ENCODE assay signal across 13 cellular contexts in genomic region chr11:127919206-127920000, GRCh38.
DNase-seq lines count a peak whose midpoint lies in the region; TF ChIP-seq lines count a peak whose summit lies in the region.
"Had no signal": no experiment of that assay in that cellular context is flagged by ENCODE, and none has a peak within 500 bp of the region (broad histone marks: within the 10 kb centered on the region; RNA-seq: fewer than 3 reads in every experiment).

No MANE protein-coding gene starts in this region.

- POLR2A ChIA-PET in A673 (lab: Charles Lee; ENCODE audit: low non-redundant PET) = no interaction called here

- no peak for TF ChIP-seq CTCF in AG09309 (IDR thresholded peaks at IDR 0.05; ENCODE audit: control insufficient read depth, insufficient read depth, low read depth, low read length, missing control alignments)
- no peak for TF ChIP-seq CTCF in dorsolateral prefrontal cortex (IDR thresholded peaks at IDR 0.05 in 54 of 56, conservative IDR thresholded peaks at IDR 0.05 in 2 of 56; ENCODE audit: low read depth in 1 of 56, partially characterized antibody in 56 of 56)
- no peak for TF ChIP-seq CTCF in A673 (conservative IDR thresholded peaks at IDR 0.05; ENCODE audit: low read depth, low read length)

- no peak overlapping the region for H3K4me3 Mint-ChIP-seq in activated naive CD8-positive, alpha-beta T cell treated with anti-CD3 and anti-CD28 coated beads for 36 hours

- intact Hi-C loops in dorsolateral prefrontal cortex (cut with DNase I) (no loop called here), A673 (cut with micrococcal nuclease; ENCODE audit: unreplicated experiment) (no loop called here)

- no TSS peak for BruUV-seq in A673 (replicated peaks; lab: Mats Ljungman, UMichigan)

- H3K27me3 Mint-ChIP-seq in activated naive CD8-positive, alpha-beta T cell treated with anti-CD3 and anti-CD28 coated beads for 36 hours = peaks cover 37% of the 10 kb centered on the region

- no peaks in the 10 kb centered on the region for H3K4me1 ChIP-seq in A673 (ENCODE audit: insufficient read depth, low read length, poor library complexity, severe bottlenecking)
- H3K4me1 ChIP-seq: esophagus squamous epithelium, left lung had no signal

- CTCF ChIA-PET in A673 (lab: Charles Lee) = no interaction called here

- H3K4me3 ChIP-seq in AG09309 (ENCODE audit: control insufficient read depth, low read depth, low read length) (no peak overlapping the region), dorsolateral prefrontal cortex (no peak overlapping the region), A673 (ENCODE audit: low read depth, low read length, poor library complexity, severe bottlenecking) (no peak overlapping the region)
- H3K4me3 ChIP-seq: esophagus squamous epithelium, left lung had no signal

- H3K9me3 ChIP-seq in A673 (ENCODE audit: low read depth, low read length, poor library complexity, severe bottlenecking) = peaks cover 6% of the 10 kb centered on the region

- peaks cover 4% of the 10 kb centered on the region for H3K36me3 Mint-ChIP-seq in activated naive CD8-positive, alpha-beta T cell treated with anti-CD3 and anti-CD28 coated beads for 36 hours

- peaks cover 0 to 8% (median 0%) of the 10 kb centered on the region in 45 donors for H3K27me3 ChIP-seq in dorsolateral prefrontal cortex
- H3K27me3 ChIP-seq in A673 (replicated peaks; ENCODE audit: insufficient read depth, low read depth, low read length, poor library complexity) = peaks cover 6% of the 10 kb centered on the region
- H3K27me3 ChIP-seq: esophagus squamous epithelium, left lung had no signal

- peak; percentile 46 for DNase-seq in AG09309 (ENCODE audit: low read depth)
- DNase-seq in GM03348 (ENCODE audit: low spot score) = peak; percentile 54
- DNase-seq in activated naive CD8-positive, alpha-beta T cell treated with anti-CD3 and anti-CD28 coated beads for 36 hours = no peak
- peak; percentile 94 for DNase-seq in foreskin melanocyte
- DNase-seq in dorsolateral prefrontal cortex = no peak
- no peak for DNase-seq in SW480 (ENCODE audit: low spot score)
- no peak for DNase-seq in NOMO-1 (lab: John Stamatoyannopoulos, UW; ENCODE audit: unreplicated experiment in 2 of 2)
- no peak for DNase-seq in A673 (ENCODE audit: low spot score)
- DNase-seq: DMS79 treated with DMSO at 0.1 percent for 48 hours, esophagus squamous epithelium, left lung, NCI-H1105, NCI-H774 had no signal

- peaks cover 21% of the 10 kb centered on the region for H3K9me3 Mint-ChIP-seq in activated naive CD8-positive, alpha-beta T cell treated with anti-CD3 and anti-CD28 coated beads for 36 hours

- H3K36me3 ChIP-seq in A673 (ENCODE audit: insufficient read depth, low read length, poor library complexity, severe bottlenecking) = no peaks in the 10 kb centered on the region
- H3K36me3 ChIP-seq: esophagus squamous epithelium, left lung had no signal

- H3K4me1 Mint-ChIP-seq in activated naive CD8-positive, alpha-beta T cell treated with anti-CD3 and anti-CD28 coated beads for 36 hours = peaks cover 2% of the 10 kb centered on the region

- H3K27ac ChIP-seq in dorsolateral prefrontal cortex = no peak overlapping the region
- H3K27ac ChIP-seq in A673 (ENCODE audit: low read depth, low read length, poor library complexity, severe bottlenecking) = no peak overlapping the region
- H3K27ac ChIP-seq: esophagus squamous epithelium, left lung had no signal

- H3K27ac Mint-ChIP-seq in activated naive CD8-positive, alpha-beta T cell treated with anti-CD3 and anti-CD28 coated beads for 36 hours = peak overlapping the region; percentile 14

Comparison
In these comparisons a context has a peak if more than half of its experiments do, and no peak if none do; other contexts are left out.
1. DNase-seq: peak in AG09309 (single experiment), GM03348 (single experiment) and foreskin melanocyte (single experiment); none in activated naive CD8-positive, alpha-beta T cell treated with anti-CD3 and anti-CD28 coated beads for 36 hours (single experiment), dorsolateral prefrontal cortex (0 of 10), SW480 (single experiment), NOMO-1 (0 of 2) and A673 (single experiment).